Comparison of ENCODE assay signal across 18 cellular contexts in genomic region chr6:121351911-121352310, GRCh38.
"Had no signal": no experiment of that assay in that cellular context is flagged by ENCODE, and none has a peak within 500 bp of the region (broad histone marks: within the 10 kb centered on the region; RNA-seq: fewer than 3 reads in every experiment).

No MANE protein-coding gene starts in this region.

- DNase-seq: Kasumi-1, MM.1S, NCI-H1092 treated with DMSO at 0.1 percent for 48 hours, NCI-H1436, NCI-H187, NCI-H2029, NCI-H2081 treated with DMSO at 0.1 percent for 48 hours, NCI-H2171, NCI-H345, NCI-H446 treated with DMSO at 0.1 percent for 48 hours, NCI-H510A treated with DMSO at 0.1 percent for 48 hours, NCI-H526 treated with DMSO at 0.1 percent for 48 hours, NCI-H774, SHP77 had no signal

- ATAC-seq: Panc1 had no signal

- H3K4me2 ChIP-seq: KMS-11 had no signal

- H3K9ac ChIP-seq: KMS-11 had no signal

- H3K27ac ChIP-seq: HL-60, KMS-11, RWPE1 had no signal
